In genomic region chr19:16824658-16825311, GRCh38 we compare ENCODE assay signal across 9 cellular contexts. TPM values are rescaled to one million over a fixed set of nuclear protein-coding genes. Genes with fewer than 3 reads are reported as not detected.
A peak's percentile ranks its signal among the peaks of the same experiment; 100 is the strongest.
DNase-seq lines count a peak whose midpoint lies in the region; ATAC-seq, FAIRE-seq and TF ChIP-seq lines count a peak whose summit lies in the region.
"Had no signal": no experiment of that assay in that cellular context is flagged by ENCODE, and none has a peak within 500 bp of the region (broad histone marks: within the 10 kb centered on the region; RNA-seq: fewer than 3 reads in every experiment).

No MANE protein-coding gene starts in this region.

- intact Hi-C loops in A673 (cut with micrococcal nuclease; ENCODE audit: unreplicated experiment): loop anchor here (5.0 kb wide), 1 partner anchor 112 kb away; no protein-coding TSS in a partner anchor

- H3K36me3 ChIP-seq in A673 (ENCODE audit: insufficient read depth, low read length, poor library complexity, severe bottlenecking): no peaks in the 10 kb centered on the region
- H3K36me3 ChIP-seq in mesodermal cell (ENCODE audit: control insufficient read depth, insufficient read depth, low read length): no peaks in the 10 kb centered on the region

- FAIRE-seq in HTR-8/SVneo (lab: Jason Lieb, UNC): no peak

- CTCF ChIA-PET in A673 (lab: Charles Lee): no interaction called here

- WGBS in mesodermal cell (ENCODE audit: insufficient coverage in 2 of 2), 2 experiments: 55 to 56% methylated on average over 8 to 11 of the region's 11 CpGs

- H3K27me3 ChIP-seq in A673 (replicated peaks; ENCODE audit: insufficient read depth, low read depth, low read length, poor library complexity): no peaks in the 10 kb centered on the region

- H3K9me3 ChIP-seq in A673 (ENCODE audit: low read depth, low read length, poor library complexity, severe bottlenecking) (no peaks in the 10 kb centered on the region), mesodermal cell (ENCODE audit: control insufficient read depth, low read length) (no peaks in the 10 kb centered on the region)

- H3K4me3 ChIP-seq in A673 (ENCODE audit: low read depth, low read length, poor library complexity, severe bottlenecking) (peak overlapping the region; percentile 46), LNCaP clone FGC (ENCODE audit: low read depth, low read length) (peak overlapping the region; percentile 42), cardiac fibroblast (replicated peaks in 1 of 2; ENCODE audit: low read depth in 2 of 2, low read length in 2 of 2) (peak overlapping the region; percentile 39 to 43), mesodermal cell (ENCODE audit: extremely low read depth, insufficient read depth, low read length, poor library complexity, severe bottlenecking) (peak overlapping the region; percentile 11)

- H3K27ac ChIP-seq in A673 (ENCODE audit: low read depth, low read length, poor library complexity, severe bottlenecking) (peak overlapping the region; percentile 72), mesodermal cell (ENCODE audit: low read depth, low read length, severe bottlenecking) (peak overlapping the region; percentile 53)

- BruUV-seq in A673 (replicated peaks; lab: Mats Ljungman, UMichigan): no TSS peak

- TF ChIP-seq CTCF in A673 (conservative IDR thresholded peaks at IDR 0.05; ENCODE audit: low read depth, low read length) (no peak), LNCaP clone FGC (IDR thresholded peaks at IDR 0.05; ENCODE audit: control insufficient read depth, extremely low read depth, insufficient read depth) (no peak), cardiac fibroblast (IDR thresholded peaks at IDR 0.05; ENCODE audit: low read depth, low read length) (no peak)

- POLR2A ChIA-PET in A673 (lab: Charles Lee; ENCODE audit: low non-redundant PET): no interaction called here

- H3K4me1 ChIP-seq in A673 (ENCODE audit: insufficient read depth, low read length, poor library complexity, severe bottlenecking) (peaks cover 11% of the 10 kb centered on the region), mesodermal cell (ENCODE audit: control insufficient read depth, insufficient read depth, low read length, poor library complexity, severe bottlenecking) (peaks cover 13% of the 10 kb centered on the region)

- no peak for ATAC-seq in GM18517 (IDR thresholded peaks at IDR 0.05; ENCODE audit: unreplicated experiment)

- DNase-seq in A673 (ENCODE audit: low spot score) (no peak), LNCaP clone FGC (ENCODE audit: low read depth) (no peak), cardiac fibroblast (ENCODE audit: low read depth in 2 of 2) (peak in 1 of 2 donors; percentile 49), retina (no peak), HTR-8/SVneo (ENCODE audit: insufficient read length, low spot score) (no peak)
- DNase-seq in NK-92 treated with Interleukin-12 subunit alpha and Interleukin-12 subunit beta, amount 100 ng/mL, for 24 hours (lab: John Stamatoyannopoulos, UW): no peak
- DNase-seq: NCI-H2029 treated with DMSO at 0.1 percent for 48 hours had no signal

RNA-seq across cellular contexts. Expression of gene SIN3B, which starts 4.4 kb away (rescaled TPM):
- 76.7 and 80.0 TPM in 2 replicates for total RNA-seq in A673 (2021)
- polyA plus RNA-seq in mesodermal cell (2013, experiment 1 of 2): 54.0 TPM
- polyA plus RNA-seq in mesodermal cell (2013, experiment 2 of 2): 42.7 TPM
